8 cellular contexts compared by ENCODE assay signal in genomic region chr1:97920832-97921571, GRCh38. TPM values are rescaled to one million over a fixed set of nuclear protein-coding genes. Genes with fewer than 3 reads are reported as not detected.
DNase-seq lines count a peak whose midpoint lies in the region; ATAC-seq and TF ChIP-seq lines count a peak whose summit lies in the region.

DPYD (minus strand) TSS chr1:97921034; CDS start chr1:97920922, 112 bp downstream.

- no peak for TF ChIP-seq CTCF in kidney epithelial cell (IDR thresholded peaks at IDR 0.05; ENCODE audit: insufficient read depth, low read length, poor library complexity, severe bottlenecking)

- H3K27me3 ChIP-seq in kidney epithelial cell (ENCODE audit: control insufficient read depth, insufficient read depth, low read length) = no peaks in the 10 kb centered on the region

- peak; percentile 93 for DNase-seq in AG08396 (ENCODE audit: low spot score)
- DNase-seq in NCI-H345 (lab: John Stamatoyannopoulos, UW) = peak; percentile 83
- peak; percentile 37 for DNase-seq in cerebellar cortex (ENCODE audit: low spot score)
- peak; percentile 75 for DNase-seq in kidney epithelial cell (ENCODE audit: low read depth)
- DNase-seq in stimulated activated CD4-positive, alpha-beta T cell treated with anti-CD3 and anti-CD28 coated beads, Interleukin-15, amount 100 ng/mL, for 48 hours (ENCODE audit: low read depth in 2 of 2) = peak; percentile 72 to 77

- H3K4me3 ChIP-seq in kidney epithelial cell (ENCODE audit: low read depth, low read length) = peak within 1 kb of the TSS; percentile 86

- peak; percentile 92 for ATAC-seq in GM19025 (IDR thresholded peaks at IDR 0.05; ENCODE audit: low read depth, unreplicated experiment)
- peak; percentile 93 for ATAC-seq in HG03280 (IDR thresholded peaks at IDR 0.05; ENCODE audit: unreplicated experiment)
- peak; percentile 83 to 87 for ATAC-seq in activated CD4-positive, CD25-positive, alpha-beta regulatory T cell treated with anti-CD3 and anti-CD28 coated beads, Interleukin-2, amount 50 U/mL, for 24 hours

- H3K36me3 ChIP-seq in kidney epithelial cell (ENCODE audit: control insufficient read depth, insufficient read depth, low read length) = no peaks in the 10 kb centered on the region

RNA-seq across cellular contexts. Expression of gene DPYD, which starts in this region (rescaled TPM):
- 1.4 and 1.6 TPM in 2 replicates for total RNA-seq in kidney epithelial cell

Comparison
In these comparisons a context has a peak if more than half of its experiments do, and no peak if none do; other contexts are left out.
1. Peak in every context shown above with its lines: DNase-seq, ATAC-seq and H3K4me3 ChIP-seq.
2. DNase-seq: peak in every context shown above with its lines; median percentile 93 in AG08396; 83 in NCI-H345; 75 in kidney epithelial cell; 74 in stimulated activated CD4-positive, alpha-beta T cell treated with anti-CD3 and anti-CD28 coated beads, Interleukin-15, amount 100 ng/mL, for 48 hours; 37 in cerebellar cortex.